ENCODE assay signal across 24 cellular contexts in genomic region chr17:45102856-45103255, GRCh38. TPM values are rescaled to one million over a fixed set of nuclear protein-coding genes. Genes with fewer than 3 reads are reported as not detected.
DNase-seq lines count a peak whose midpoint lies in the region; ATAC-seq, FAIRE-seq and TF ChIP-seq lines count a peak whose summit lies in the region.
"Had no signal": no experiment of that assay in that cellular context is flagged by ENCODE, and none has a peak within 500 bp of the region (broad histone marks: within the 10 kb centered on the region; RNA-seq: fewer than 3 reads in every experiment).

No MANE protein-coding gene starts in this region.

- in situ Hi-C loops in HepG2 (cut with HindIII; ENCODE audit: extremely low pct_ligation_motif_present, low pct_unique_long_range_greater_than_20kb) = loop anchor here (10.0 kb wide), 1 partner anchor 178 kb away; no protein-coding TSS in a partner anchor

- H4K20me1 ChIP-seq in HepG2 (ENCODE audit: insufficient read depth, low read length) = 0 out of 2 replicates have a peak, but pooled peaks cover 3% of the 10 kb centered on the region
- H4K20me1 ChIP-seq in osteoblast (ENCODE audit: insufficient read depth, low read length) = peaks cover 8% of the 10 kb centered on the region

- H3K27me3 Mint-ChIP-seq in activated T-helper 2 cell treated with anti-CD3 and anti-CD28 coated beads, Interferon-gamma antibody, Interleukin-2, Interleukin-4, amounts not matched to agents 10 μg/mL and 5 μg/mL and 100 μg/mL, durations not matched to agents 14 hours and 24 hours and 36 hours (ENCODE audit: low read depth) = no peaks in the 10 kb centered on the region
- H3K27me3 Mint-ChIP-seq: activated CD4-positive, alpha-beta T cell treated with anti-CD3 and anti-CD28 coated beads, Interleukin-2, amount 10 ng/mL, durations not matched to agents 7 days and 5 days; activated T-helper 17 cell treated with anti-CD3 and anti-CD28 coated beads, Interleukin-2, amount 50 U/mL, for 72 hours; memory B cell; naive thymus-derived CD4-positive, alpha-beta T cell had no signal

- no peak for FAIRE-seq in HepG2 (lab: Jason Lieb, UNC)
- FAIRE-seq: endothelial cell of umbilical vein, islet of Langerhans had no signal

- no peak overlapping the region for H3K27ac Mint-ChIP-seq in activated T-helper 2 cell treated with anti-CD3 and anti-CD28 coated beads, Interferon-gamma antibody, Interleukin-2, Interleukin-4, amounts not matched to agents 10 μg/mL and 5 μg/mL and 100 μg/mL, durations not matched to agents 14 hours and 24 hours and 36 hours
- H3K27ac Mint-ChIP-seq: activated CD4-positive, alpha-beta T cell treated with anti-CD3 and anti-CD28 coated beads, Interleukin-2, amount 10 ng/mL, durations not matched to agents 7 days and 5 days; memory B cell had no signal

- no peaks in the 10 kb centered on the region for H3K27me3 ChIP-seq in HepG2 (ENCODE audit: control insufficient read depth in 1 of 2, insufficient read depth in 2 of 2, low read length in 2 of 2)
- no peaks in the 10 kb centered on the region for H3K27me3 ChIP-seq in right lobe of liver
- no peaks in the 10 kb centered on the region for H3K27me3 ChIP-seq in osteoblast (ENCODE audit: insufficient read depth, low read length)
- H3K27me3 ChIP-seq in vagina = no peaks in the 10 kb centered on the region
- H3K27me3 ChIP-seq: ovary, sigmoid colon had no signal

- WGBS in HepG2 (ENCODE audit: low lambda C conversion rate) = 93% methylated on average over 7 of the region's 9 CpGs
- WGBS in right lobe of liver (ENCODE audit: insufficient coverage, low coverage, low lambda C conversion rate, missing lambda C conversion rate) = 91% methylated on average over 8 of the region's 9 CpGs

- no peak overlapping the region for H3K9ac ChIP-seq in HepG2 (ENCODE audit: insufficient read depth, low read depth, low read length)

- no peak overlapping the region for H3K4me3 ChIP-seq in HepG2 (replicated peaks in 1 of 3; ENCODE audit: insufficient read depth in 1 of 3, low read depth in 2 of 3, low read length in 3 of 3)
- no peak overlapping the region for H3K4me3 ChIP-seq in right lobe of liver
- no peak overlapping the region for H3K4me3 ChIP-seq in osteoblast (ENCODE audit: insufficient read depth, low read length)
- no peak overlapping the region for H3K4me3 ChIP-seq in vagina
- H3K4me3 ChIP-seq: ovary, sigmoid colon had no signal

- H2AFZ ChIP-seq in HepG2 (ENCODE audit: low read length) (no peak overlapping the region), osteoblast (ENCODE audit: low read length) (no peak overlapping the region)

- intact Hi-C loops in HepG2 (cut with micrococcal nuclease; ENCODE audit: unreplicated experiment) = no loop called here
- intact Hi-C loops in right lobe of liver (cut with DNase I) = loop anchor here (5.0 to 10.0 kb wide), 2 partner anchors 68 to 71 kb away; no protein-coding TSS in a partner anchor
- intact Hi-C loops in vagina (cut with DNase I) = loop anchor here (10.0 kb wide), 1 partner anchor 188 kb away; the partner anchor contains the start of gene GFAP
- intact Hi-C loops in activated T-helper 2 cell treated with anti-CD3 and anti-CD28 coated beads, Interferon-gamma antibody, Interleukin-2, Interleukin-4, amounts not matched to agents 10 μg/mL and 5 μg/mL and 100 μg/mL, durations not matched to agents 14 hours and 24 hours and 36 hours (cut with micrococcal nuclease) = no loop called here

- H3K79me2 ChIP-seq in HepG2 (ENCODE audit: insufficient read depth, low read length) (no peaks in the 10 kb centered on the region), osteoblast (ENCODE audit: insufficient read depth, low read length) (peaks cover 15% of the 10 kb centered on the region)

- H3K27ac ChIP-seq in HepG2 (ENCODE audit: extremely low read length, insufficient read depth, low read length) (peak overlapping the region; percentile 69), right lobe of liver (no peak overlapping the region), epithelial cell of prostate (peak overlapping the region; percentile 27), osteoblast (ENCODE audit: low read depth, low read length) (no peak overlapping the region), vagina (peak overlapping the region; percentile 26)
- H3K27ac ChIP-seq: C4-2B, ovary, VCaP had no signal

- H3K4me2 ChIP-seq in HepG2 (ENCODE audit: low read depth, low read length) (no peak overlapping the region), osteoblast (ENCODE audit: insufficient read depth, low read length) (no peak overlapping the region)

- TF ChIP-seq RAD21 in HepG2 (CRISPR knock-in tag; IDR thresholded peaks at IDR 0.05) = no peak

- no peaks in the 10 kb centered on the region for H3K4me1 Mint-ChIP-seq in activated T-helper 2 cell treated with anti-CD3 and anti-CD28 coated beads, Interferon-gamma antibody, Interleukin-2, Interleukin-4, amounts not matched to agents 10 μg/mL and 5 μg/mL and 100 μg/mL, durations not matched to agents 14 hours and 24 hours and 36 hours (ENCODE audit: low read depth)
- H3K4me1 Mint-ChIP-seq: activated CD4-positive, alpha-beta T cell treated with anti-CD3 and anti-CD28 coated beads, Interleukin-2, amount 10 ng/mL, durations not matched to agents 7 days and 5 days; memory B cell had no signal

- H3K36me3 ChIP-seq in HepG2 (replicated peaks in 1 of 2; ENCODE audit: control insufficient read depth in 1 of 2, insufficient read depth in 2 of 2, low read length in 2 of 2) (peaks cover 56 to 75% of the 10 kb centered on the region in 2 experiments), right lobe of liver (peaks cover 0 to 95% (median 51%) of the 10 kb centered on the region in 4 donors), osteoblast (ENCODE audit: insufficient read depth, low read length) (peaks cover 80% of the 10 kb centered on the region), vagina (peaks cover 4 to 73% of the 10 kb centered on the region in 2 donors)
- H3K36me3 ChIP-seq: ovary had no signal

- BruUV-seq in HepG2 (replicated peaks; lab: Mats Ljungman, UMichigan) = no TSS peak

- H3K4me1 ChIP-seq in HepG2 (ENCODE audit: insufficient read depth, low read length) = peaks cover 22% of the 10 kb centered on the region
- H3K4me1 ChIP-seq in right lobe of liver = no peaks in the 10 kb centered on the region
- H3K4me1 ChIP-seq in osteoblast (ENCODE audit: insufficient read depth, low read length) = peaks cover 6% of the 10 kb centered on the region
- H3K4me1 ChIP-seq in vagina = peaks cover 35% of the 10 kb centered on the region

- TF ChIP-seq EP300 in HepG2 (IDR thresholded peaks at IDR 0.05; ENCODE audit: low read depth in 2 of 2, low read length in 2 of 2) (no peak), HepG2 (CRISPR knock-in tag; IDR thresholded peaks at IDR 0.05; ENCODE audit: borderline replicate concordance) (no peak)

- TF ChIP-seq POLR2A in HepG2 (IDR thresholded peaks at IDR 0.05; ENCODE audit: insufficient read depth in 1 of 2, low read depth in 2 of 2, low read length in 2 of 2) (no peak), right lobe of liver (IDR thresholded peaks at IDR 0.05) (no peak), vagina (IDR thresholded peaks at IDR 0.05) (no peak)

- DNase-seq in HepG2 (ENCODE audit: low spot score) (no peak), right lobe of liver (no peak), epithelial cell of prostate (ENCODE audit: low read depth, low spot score) (no peak), osteoblast (ENCODE audit: insufficient read length, low spot score, missing footprints) (peak; percentile 55), vagina (ENCODE audit: extremely low spot score in 2 of 2) (no peak)
- DNase-seq in activated T-helper 2 cell treated with anti-CD3 and anti-CD28 coated beads, Interferon-gamma antibody, Interleukin-2, Interleukin-4, amounts not matched to agents 10 μg/mL and 5 μg/mL and 100 μg/mL, durations not matched to agents 14 hours and 24 hours and 36 hours (ENCODE audit: low spot score) = no peak
- DNase-seq: activated CD4-positive, alpha-beta T cell treated with anti-CD3 and anti-CD28 coated beads, Interleukin-2, amount 10 ng/mL, durations not matched to agents 7 days and 5 days; cortex of kidney; EL; naive thymus-derived CD4-positive, alpha-beta T cell; NCI-H1105 treated with DMSO at 0.1 percent for 48 hours; NCI-H2081; NCI-H446 treated with DMSO at 0.1 percent for 48 hours; ovary; sigmoid colon had no signal

- H3K4me3 Mint-ChIP-seq in activated T-helper 2 cell treated with anti-CD3 and anti-CD28 coated beads, Interferon-gamma antibody, Interleukin-2, Interleukin-4, amounts not matched to agents 10 μg/mL and 5 μg/mL and 100 μg/mL, durations not matched to agents 14 hours and 24 hours and 36 hours (ENCODE audit: low read depth) = no peak overlapping the region
- H3K4me3 Mint-ChIP-seq: activated CD4-positive, alpha-beta T cell treated with anti-CD3 and anti-CD28 coated beads, Interleukin-2, amount 10 ng/mL, durations not matched to agents 7 days and 5 days; activated T-helper 17 cell treated with anti-CD3 and anti-CD28 coated beads, Interleukin-2, amount 50 U/mL, for 72 hours; memory B cell; naive thymus-derived CD4-positive, alpha-beta T cell had no signal

- CTCF ChIA-PET in HepG2 (lab: Yijun Ruan, JAX; ENCODE audit: low intra/inter-chr PET ratio, low total read pairs) = interaction anchor here (1.6 kb wide), 1 partner anchor 33 kb away, joined by 4 read pairs; the partner anchor contains the start of gene ACBD4

- POLR2A ChIA-PET in HepG2 (lab: Yijun Ruan, JAX) = interaction anchor here (0.9 to 1.7 kb wide), 8 partner anchors 10 to 182 kb away, joined by 3 to 7 read pairs (median 4); partner anchors contain the start of genes HEXIM1 and NMT1

- TF ChIP-seq CTCF in HepG2 (CRISPR knock-in tag; IDR thresholded peaks at IDR 0.05) = no peak
- TF ChIP-seq CTCF in right lobe of liver (IDR thresholded peaks at IDR 0.05) = no peak
- TF ChIP-seq CTCF in osteoblast (IDR thresholded peaks at IDR 0.05; ENCODE audit: extremely low read depth, low read depth, low read length) = no peak
- no peak for TF ChIP-seq CTCF in vagina (IDR thresholded peaks at IDR 0.05)

- H3K9me3 Mint-ChIP-seq in activated T-helper 2 cell treated with anti-CD3 and anti-CD28 coated beads, Interferon-gamma antibody, Interleukin-2, Interleukin-4, amounts not matched to agents 10 μg/mL and 5 μg/mL and 100 μg/mL, durations not matched to agents 14 hours and 24 hours and 36 hours = no peaks in the 10 kb centered on the region
- H3K9me3 Mint-ChIP-seq: activated CD4-positive, alpha-beta T cell treated with anti-CD3 and anti-CD28 coated beads, Interleukin-2, amount 10 ng/mL, durations not matched to agents 7 days and 5 days; activated T-helper 17 cell treated with anti-CD3 and anti-CD28 coated beads, Interleukin-2, amount 50 U/mL, for 72 hours; memory B cell; naive thymus-derived CD4-positive, alpha-beta T cell had no signal

- no peak for ATAC-seq in HepG2
- ATAC-seq in right lobe of liver = no peak
- no peak for ATAC-seq in HG02852 (IDR thresholded peaks at IDR 0.05; ENCODE audit: unreplicated experiment)
- ATAC-seq in GM21825 (IDR thresholded peaks at IDR 0.05; ENCODE audit: unreplicated experiment) = no peak
- ATAC-seq: activated T-helper 17 cell treated with anti-CD3 and anti-CD28 coated beads, Interleukin-2, amount 50 U/mL, for 72 hours; naive thymus-derived CD4-positive, alpha-beta T cell; SK-N-SH treated with all-trans-retinoic acid at 6 μM for 48 hours had no signal

- peaks cover 75% of the 10 kb centered on the region for H3K36me3 Mint-ChIP-seq in activated T-helper 2 cell treated with anti-CD3 and anti-CD28 coated beads, Interferon-gamma antibody, Interleukin-2, Interleukin-4, amounts not matched to agents 10 μg/mL and 5 μg/mL and 100 μg/mL, durations not matched to agents 14 hours and 24 hours and 36 hours (ENCODE audit: low read depth)

- H3K9me3 ChIP-seq in HepG2 (ENCODE audit: low read length) (no peaks in the 10 kb centered on the region), right lobe of liver (no peaks in the 10 kb centered on the region), osteoblast (ENCODE audit: low read depth, low read length) (no peaks in the 10 kb centered on the region), vagina (no peaks in the 10 kb centered on the region)
- H3K9me3 ChIP-seq: ovary, sigmoid colon had no signal

RNA-seq across cellular contexts. Expression of gene PLCD3, which starts 29.5 kb away (rescaled TPM):
- 5.5 and 11.3 TPM in 2 replicates for total RNA-seq in HepG2 (2016; rRNA removed; fragmentation: Illumina TruSeq; extraction: Trizol)
- total RNA-seq in HepG2 (2016; cell fraction: cytosol; rRNA removed; fragmentation: Illumina TruSeq; extraction: Trizol; ENCODE audit: low read depth) = 5.6 and 8.7 TPM in 2 replicates
- 6.2 and 9.4 TPM in 2 replicates for total RNA-seq in HepG2 (2016; cell fraction: insoluble cytoplasmic fraction; rRNA removed; fragmentation: Illumina TruSeq; extraction: Trizol)
- 23.5 and 28.9 TPM in 2 replicates for total RNA-seq in HepG2 (2016; cell fraction: membrane; rRNA removed; fragmentation: Illumina TruSeq; extraction: Trizol)
- total RNA-seq in HepG2 (2016; cell fraction: nucleus; rRNA removed; fragmentation: Illumina TruSeq; extraction: Trizol) = 4.2 and 4.3 TPM in 2 replicates
- 39.1 and 46.1 TPM in 2 replicates for polyA plus RNA-seq in HepG2 (2011; rRNA removed)
- 28.6 and 40.9 TPM in 2 replicates for polyA plus RNA-seq in HepG2 (2011; cell fraction: cytosol; rRNA removed)
- polyA plus RNA-seq in HepG2 (2011; cell fraction: nucleus; rRNA removed) = 37.4 and 43.6 TPM in 2 replicates
- 8.5 and 22.4 TPM in 2 replicates for polyA plus RNA-seq in HepG2 (2012)
- 17.4 and 19.5 TPM in 2 replicates for polyA plus RNA-seq in HepG2 (2016; cell fraction: cytosol; fragmentation: Illumina TruSeq; extraction: Trizol; ENCODE audit: low read depth)
- polyA plus RNA-seq in HepG2 (2016; cell fraction: insoluble cytoplasmic fraction; fragmentation: Illumina TruSeq; extraction: Trizol; ENCODE audit: low read depth) = 14.0 and 24.9 TPM in 2 replicates
- 30.5 and 46.5 TPM in 2 replicates for polyA plus RNA-seq in HepG2 (2016; cell fraction: membrane; fragmentation: Illumina TruSeq; extraction: Trizol; ENCODE audit: low read depth)
- polyA plus RNA-seq in HepG2 (2016; cell fraction: nucleus; fragmentation: Illumina TruSeq; extraction: Trizol; ENCODE audit: insufficient read depth, low read depth) = 24.9 and 28.4 TPM in 2 replicates
- polyA minus RNA-seq in HepG2 (2011; rRNA and poly(A)+ RNA removed; ENCODE audit: low replicate concordance) = 68.8 and 256 TPM in 2 replicates
- 26.0 and 39.9 TPM in 2 replicates for polyA minus RNA-seq in HepG2 (2011; cell fraction: cytosol; rRNA and poly(A)+ RNA removed)
- polyA minus RNA-seq in HepG2 (2011; cell fraction: nucleus; rRNA and poly(A)+ RNA removed) = 13.4 and 15.7 TPM in 2 replicates
- 10 to 100 TPM in 1 of 6 experiments, 1 to 10 TPM in 5; 2.0 to 26.4 (median 3.0) TPM for total RNA-seq in right lobe of liver
- 31.5 and 47.7 TPM in 2 replicates for total RNA-seq in osteoblast
- 34.1 TPM for total RNA-seq in vagina
- 4.0 and 4.4 TPM in 2 replicates for total RNA-seq in activated T-helper 2 cell treated with anti-CD3 and anti-CD28 coated beads, Interferon-gamma antibody, Interleukin-2, Interleukin-4, amounts not matched to agents 10 μg/mL and 5 μg/mL and 100 μg/mL, durations not matched to agents 14 hours and 24 hours and 36 hours

RNA-seq across cellular contexts. Expression of gene ACBD4, which starts 32.6 kb away (rescaled TPM):
- total RNA-seq in HepG2 (2016; rRNA removed; fragmentation: Illumina TruSeq; extraction: Trizol) (8.8 and 16.1 TPM in 2 replicates), right lobe of liver (10 to 100 TPM; 24.0 to 78.9 (median 56.9) TPM), osteoblast (4.7 and 6.2 TPM in 2 replicates), vagina (18.9 TPM)
- 8.0 and 13.0 TPM in 2 replicates for total RNA-seq in HepG2 (2016; cell fraction: cytosol; rRNA removed; fragmentation: Illumina TruSeq; extraction: Trizol; ENCODE audit: low read depth)
- 9.5 and 14.6 TPM in 2 replicates for total RNA-seq in HepG2 (2016; cell fraction: insoluble cytoplasmic fraction; rRNA removed; fragmentation: Illumina TruSeq; extraction: Trizol)
- 12.4 and 18.3 TPM in 2 replicates for total RNA-seq in HepG2 (2016; cell fraction: membrane; rRNA removed; fragmentation: Illumina TruSeq; extraction: Trizol)
- total RNA-seq in HepG2 (2016; cell fraction: nucleus; rRNA removed; fragmentation: Illumina TruSeq; extraction: Trizol) = 15.2 and 17.1 TPM in 2 replicates
- 26.9 and 34.1 TPM in 2 replicates for polyA plus RNA-seq in HepG2 (2011; rRNA removed)
- 12.2 and 17.4 TPM in 2 replicates for polyA plus RNA-seq in HepG2 (2011; cell fraction: cytosol; rRNA removed)
- polyA plus RNA-seq in HepG2 (2011; cell fraction: nucleus; rRNA removed) = 71.5 and 77.5 TPM in 2 replicates
- 16.9 and 20.5 TPM in 2 replicates for polyA plus RNA-seq in HepG2 (2012)
- polyA plus RNA-seq in HepG2 (2016; cell fraction: cytosol; fragmentation: Illumina TruSeq; extraction: Trizol; ENCODE audit: low read depth) = 9.2 and 14.3 TPM in 2 replicates
- 9.9 and 13.7 TPM in 2 replicates for polyA plus RNA-seq in HepG2 (2016; cell fraction: insoluble cytoplasmic fraction; fragmentation: Illumina TruSeq; extraction: Trizol; ENCODE audit: low read depth)
- polyA plus RNA-seq in HepG2 (2016; cell fraction: membrane; fragmentation: Illumina TruSeq; extraction: Trizol; ENCODE audit: low read depth) = 10.5 and 15.2 TPM in 2 replicates
- 36.2 and 39.6 TPM in 2 replicates for polyA plus RNA-seq in HepG2 (2016; cell fraction: nucleus; fragmentation: Illumina TruSeq; extraction: Trizol; ENCODE audit: insufficient read depth, low read depth)
- 6.9 and 21.9 TPM in 2 replicates for polyA minus RNA-seq in HepG2 (2011; rRNA and poly(A)+ RNA removed; ENCODE audit: low replicate concordance)
- polyA minus RNA-seq in HepG2 (2011; cell fraction: cytosol; rRNA and poly(A)+ RNA removed) = 8.3 and 8.4 TPM in 2 replicates
- polyA minus RNA-seq in HepG2 (2011; cell fraction: nucleus; rRNA and poly(A)+ RNA removed) = 26.9 and 36.2 TPM in 2 replicates
- total RNA-seq in activated T-helper 2 cell treated with anti-CD3 and anti-CD28 coated beads, Interferon-gamma antibody, Interleukin-2, Interleukin-4, amounts not matched to agents 10 μg/mL and 5 μg/mL and 100 μg/mL, durations not matched to agents 14 hours and 24 hours and 36 hours = 12.8 and 15.9 TPM in 2 replicates

RNA-seq across cellular contexts. Expression of gene NMT1, which starts 41.7 kb away (rescaled TPM):
- total RNA-seq in HepG2 (2016; rRNA removed; fragmentation: Illumina TruSeq; extraction: Trizol) (142 and 194 TPM in 2 replicates), right lobe of liver (10 to 100 TPM; 50.8 to 76.7 (median 72.0) TPM), osteoblast (51.8 and 66.6 TPM in 2 replicates), vagina (49.4 TPM)
- 26.5 and 28.3 TPM in 2 replicates for total RNA-seq in HepG2 (2016; cell fraction: cytosol; rRNA removed; fragmentation: Illumina TruSeq; extraction: Trizol; ENCODE audit: low read depth)
- total RNA-seq in HepG2 (2016; cell fraction: insoluble cytoplasmic fraction; rRNA removed; fragmentation: Illumina TruSeq; extraction: Trizol) = 140 and 195 TPM in 2 replicates
- 38.6 and 40.6 TPM in 2 replicates for total RNA-seq in HepG2 (2016; cell fraction: membrane; rRNA removed; fragmentation: Illumina TruSeq; extraction: Trizol)
- 107 and 123 TPM in 2 replicates for total RNA-seq in HepG2 (2016; cell fraction: nucleus; rRNA removed; fragmentation: Illumina TruSeq; extraction: Trizol)
- polyA plus RNA-seq in HepG2 (2011; rRNA removed) = 71.9 and 75.7 TPM in 2 replicates
- polyA plus RNA-seq in HepG2 (2011; cell fraction: cytosol; rRNA removed) = 38.6 and 40.9 TPM in 2 replicates
- 44.4 and 51.3 TPM in 2 replicates for polyA plus RNA-seq in HepG2 (2011; cell fraction: nucleus; rRNA removed)
- polyA plus RNA-seq in HepG2 (2012) = 109 and 117 TPM in 2 replicates
- 13.3 and 16.4 TPM in 2 replicates for polyA plus RNA-seq in HepG2 (2016; cell fraction: cytosol; fragmentation: Illumina TruSeq; extraction: Trizol; ENCODE audit: low read depth)
- polyA plus RNA-seq in HepG2 (2016; cell fraction: insoluble cytoplasmic fraction; fragmentation: Illumina TruSeq; extraction: Trizol; ENCODE audit: low read depth) = 189 and 216 TPM in 2 replicates
- 22.9 and 24.5 TPM in 2 replicates for polyA plus RNA-seq in HepG2 (2016; cell fraction: membrane; fragmentation: Illumina TruSeq; extraction: Trizol; ENCODE audit: low read depth)
- polyA plus RNA-seq in HepG2 (2016; cell fraction: nucleus; fragmentation: Illumina TruSeq; extraction: Trizol; ENCODE audit: insufficient read depth, low read depth) = 111 and 125 TPM in 2 replicates
- polyA minus RNA-seq in HepG2 (2011; rRNA and poly(A)+ RNA removed; ENCODE audit: low replicate concordance) = 63.5 and 95.4 TPM in 2 replicates
- polyA minus RNA-seq in HepG2 (2011; cell fraction: cytosol; rRNA and poly(A)+ RNA removed) = 254 and 276 TPM in 2 replicates
- 44.7 and 70.7 TPM in 2 replicates for polyA minus RNA-seq in HepG2 (2011; cell fraction: nucleus; rRNA and poly(A)+ RNA removed)
- 165 and 173 TPM in 2 replicates for total RNA-seq in activated T-helper 2 cell treated with anti-CD3 and anti-CD28 coated beads, Interferon-gamma antibody, Interleukin-2, Interleukin-4, amounts not matched to agents 10 μg/mL and 5 μg/mL and 100 μg/mL, durations not matched to agents 14 hours and 24 hours and 36 hours

RNA-seq across cellular contexts. Expression of gene HEXIM1, which starts 45.4 kb away (rescaled TPM):
- total RNA-seq in HepG2 (2016; rRNA removed; fragmentation: Illumina TruSeq; extraction: Trizol) = 10.5 and 14.8 TPM in 2 replicates
- 2.7 and 3.3 TPM in 2 replicates for total RNA-seq in HepG2 (2016; cell fraction: cytosol; rRNA removed; fragmentation: Illumina TruSeq; extraction: Trizol; ENCODE audit: low read depth)
- 11.7 and 13.0 TPM in 2 replicates for total RNA-seq in HepG2 (2016; cell fraction: insoluble cytoplasmic fraction; rRNA removed; fragmentation: Illumina TruSeq; extraction: Trizol)
- total RNA-seq in HepG2 (2016; cell fraction: membrane; rRNA removed; fragmentation: Illumina TruSeq; extraction: Trizol) = 8.9 and 9.5 TPM in 2 replicates
- 13.8 and 14.0 TPM in 2 replicates for total RNA-seq in HepG2 (2016; cell fraction: nucleus; rRNA removed; fragmentation: Illumina TruSeq; extraction: Trizol)
- polyA plus RNA-seq in HepG2 (2011; rRNA removed) = 16.3 and 16.6 TPM in 2 replicates
- 13.7 and 14.0 TPM in 2 replicates for polyA plus RNA-seq in HepG2 (2011; cell fraction: cytosol; rRNA removed)
- polyA plus RNA-seq in HepG2 (2011; cell fraction: nucleus; rRNA removed) = 34.1 and 37.3 TPM in 2 replicates
- 17.5 and 20.8 TPM in 2 replicates for polyA plus RNA-seq in HepG2 (2012)
- polyA plus RNA-seq in HepG2 (2016; cell fraction: cytosol; fragmentation: Illumina TruSeq; extraction: Trizol; ENCODE audit: low read depth) = 2.7 and 3.3 TPM in 2 replicates
- polyA plus RNA-seq in HepG2 (2016; cell fraction: insoluble cytoplasmic fraction; fragmentation: Illumina TruSeq; extraction: Trizol; ENCODE audit: low read depth) = 36.1 and 41.5 TPM in 2 replicates
- polyA plus RNA-seq in HepG2 (2016; cell fraction: membrane; fragmentation: Illumina TruSeq; extraction: Trizol; ENCODE audit: low read depth) = 10.3 and 12.9 TPM in 2 replicates
- 51.0 and 51.8 TPM in 2 replicates for polyA plus RNA-seq in HepG2 (2016; cell fraction: nucleus; fragmentation: Illumina TruSeq; extraction: Trizol; ENCODE audit: insufficient read depth, low read depth)
- 8.8 and 11.0 TPM in 2 replicates for polyA minus RNA-seq in HepG2 (2011; rRNA and poly(A)+ RNA removed; ENCODE audit: low replicate concordance)
- polyA minus RNA-seq in HepG2 (2011; cell fraction: cytosol; rRNA and poly(A)+ RNA removed) = 10.7 and 11.5 TPM in 2 replicates
- 17.1 and 27.5 TPM in 2 replicates for polyA minus RNA-seq in HepG2 (2011; cell fraction: nucleus; rRNA and poly(A)+ RNA removed)
- 10 to 100 TPM; 14.0 to 27.1 (median 19.6) TPM for total RNA-seq in right lobe of liver
- 10.9 and 12.1 TPM in 2 replicates for total RNA-seq in osteoblast
- 27.5 TPM for total RNA-seq in vagina
- total RNA-seq in activated T-helper 2 cell treated with anti-CD3 and anti-CD28 coated beads, Interferon-gamma antibody, Interleukin-2, Interleukin-4, amounts not matched to agents 10 μg/mL and 5 μg/mL and 100 μg/mL, durations not matched to agents 14 hours and 24 hours and 36 hours = 46.4 and 48.1 TPM in 2 replicates

RNA-seq across cellular contexts. Expression of gene DCAKD, which starts 51.4 kb away (rescaled TPM):
- total RNA-seq in HepG2 (2016; rRNA removed; fragmentation: Illumina TruSeq; extraction: Trizol) (29.2 and 31.1 TPM in 2 replicates), right lobe of liver (10 to 100 TPM; 13.2 to 20.6 (median 16.6) TPM), osteoblast (34.5 and 39.1 TPM in 2 replicates), vagina (54.5 TPM)
- total RNA-seq in HepG2 (2016; cell fraction: cytosol; rRNA removed; fragmentation: Illumina TruSeq; extraction: Trizol; ENCODE audit: low read depth) = 17.8 and 18.9 TPM in 2 replicates
- 29.3 and 30.4 TPM in 2 replicates for total RNA-seq in HepG2 (2016; cell fraction: insoluble cytoplasmic fraction; rRNA removed; fragmentation: Illumina TruSeq; extraction: Trizol)
- total RNA-seq in HepG2 (2016; cell fraction: membrane; rRNA removed; fragmentation: Illumina TruSeq; extraction: Trizol) = 31.0 and 36.7 TPM in 2 replicates
- 13.3 and 14.3 TPM in 2 replicates for total RNA-seq in HepG2 (2016; cell fraction: nucleus; rRNA removed; fragmentation: Illumina TruSeq; extraction: Trizol)
- polyA plus RNA-seq in HepG2 (2011; rRNA removed) = 25.9 and 30.2 TPM in 2 replicates
- polyA plus RNA-seq in HepG2 (2011; cell fraction: cytosol; rRNA removed) = 27.0 and 35.9 TPM in 2 replicates
- 35.9 and 42.1 TPM in 2 replicates for polyA plus RNA-seq in HepG2 (2011; cell fraction: nucleus; rRNA removed)
- 21.9 and 25.6 TPM in 2 replicates for polyA plus RNA-seq in HepG2 (2012)
- 14.2 and 18.1 TPM in 2 replicates for polyA plus RNA-seq in HepG2 (2016; cell fraction: cytosol; fragmentation: Illumina TruSeq; extraction: Trizol; ENCODE audit: low read depth)
- 30.0 and 35.6 TPM in 2 replicates for polyA plus RNA-seq in HepG2 (2016; cell fraction: insoluble cytoplasmic fraction; fragmentation: Illumina TruSeq; extraction: Trizol; ENCODE audit: low read depth)
- polyA plus RNA-seq in HepG2 (2016; cell fraction: membrane; fragmentation: Illumina TruSeq; extraction: Trizol; ENCODE audit: low read depth) = 26.8 and 28.1 TPM in 2 replicates
- polyA plus RNA-seq in HepG2 (2016; cell fraction: nucleus; fragmentation: Illumina TruSeq; extraction: Trizol; ENCODE audit: insufficient read depth, low read depth) = 28.5 and 31.2 TPM in 2 replicates
- 34.7 and 107 TPM in 2 replicates for polyA minus RNA-seq in HepG2 (2011; rRNA and poly(A)+ RNA removed; ENCODE audit: low replicate concordance)
- 36.1 and 39.1 TPM in 2 replicates for polyA minus RNA-seq in HepG2 (2011; cell fraction: cytosol; rRNA and poly(A)+ RNA removed)
- polyA minus RNA-seq in HepG2 (2011; cell fraction: nucleus; rRNA and poly(A)+ RNA removed) = 14.9 and 19.5 TPM in 2 replicates
- 30.0 and 31.0 TPM in 2 replicates for total RNA-seq in activated T-helper 2 cell treated with anti-CD3 and anti-CD28 coated beads, Interferon-gamma antibody, Interleukin-2, Interleukin-4, amounts not matched to agents 10 μg/mL and 5 μg/mL and 100 μg/mL, durations not matched to agents 14 hours and 24 hours and 36 hours

Comparison
In these comparisons a context has a peak if more than half of its experiments do, and no peak if none do; other contexts are left out.
1. H3K27ac ChIP-seq: peak in HepG2 (single experiment), epithelial cell of prostate (single experiment) and vagina (single experiment); none in right lobe of liver (0 of 3) and osteoblast (single experiment).
2. intact Hi-C loops: an anchor here in right lobe of liver (5.0 to 10.0 kb wide) and vagina (10.0 kb wide); none called in HepG2 and activated T-helper 2 cell treated with anti-CD3 and anti-CD28 coated beads, Interferon-gamma antibody, Interleukin-2, Interleukin-4, amounts not matched to agents 10 μg/mL and 5 μg/mL and 100 μg/mL, durations not matched to agents 14 hours and 24 hours and 36 hours.